In genomic region chr4:1250527-1250812, GRCh38 we compare ENCODE assay signal across 11 cellular contexts. TPM values are rescaled to one million over a fixed set of nuclear protein-coding genes. Genes with fewer than 3 reads are reported as not detected.
DNase-seq lines count a peak whose midpoint lies in the region; ATAC-seq and TF ChIP-seq lines count a peak whose summit lies in the region.
"Had no signal": no experiment of that assay in that cellular context is flagged by ENCODE, and none has a peak within 500 bp of the region (broad histone marks: within the 10 kb centered on the region; RNA-seq: fewer than 3 reads in every experiment).

No MANE protein-coding gene starts in this region.

- TF ChIP-seq POLR2A in suprapubic skin (IDR thresholded peaks at IDR 0.05) = no peak

- peak overlapping the region; percentile 95 to 97 for H3K27ac ChIP-seq in left lung
- peak overlapping the region; percentile 97 for H3K27ac ChIP-seq in suprapubic skin

- H3K27ac Mint-ChIP-seq in activated CD4-positive, alpha-beta T cell treated with anti-CD3 and anti-CD28 coated beads, Interleukin-2, amount 10 ng/mL, durations not matched to agents 24 days and 14 days = peak overlapping the region; percentile 97
- peak overlapping the region; percentile 94 for H3K27ac Mint-ChIP-seq in activated naive CD8-positive, alpha-beta T cell treated with anti-CD3 and anti-CD28 coated beads for 36 hours

- no peaks in the 10 kb centered on the region for H3K27me3 Mint-ChIP-seq in activated CD4-positive, alpha-beta T cell treated with anti-CD3 and anti-CD28 coated beads, Interleukin-2, amount 10 ng/mL, durations not matched to agents 24 days and 14 days
- no peaks in the 10 kb centered on the region for H3K27me3 Mint-ChIP-seq in activated naive CD8-positive, alpha-beta T cell treated with anti-CD3 and anti-CD28 coated beads for 36 hours

- H3K4me3 ChIP-seq in left lung = peak overlapping the region in 1 of 2 donors; percentile 67
- peak overlapping the region; percentile 96 for H3K4me3 ChIP-seq in suprapubic skin

- ATAC-seq in left lung (no peak), HG02938 (IDR thresholded peaks at IDR 0.05; ENCODE audit: unreplicated experiment) (no peak)

- H3K27me3 ChIP-seq in left lung = no peaks in the 10 kb centered on the region
- no peaks in the 10 kb centered on the region for H3K27me3 ChIP-seq in suprapubic skin

- H3K4me1 ChIP-seq in left lung (peaks cover 24 to 42% of the 10 kb centered on the region in 2 donors), suprapubic skin (peaks cover 38% of the 10 kb centered on the region)

- no peaks in the 10 kb centered on the region for H3K36me3 ChIP-seq in left lung
- no peaks in the 10 kb centered on the region for H3K36me3 ChIP-seq in suprapubic skin

- peaks cover 12% of the 10 kb centered on the region for H3K9me3 Mint-ChIP-seq in activated CD4-positive, alpha-beta T cell treated with anti-CD3 and anti-CD28 coated beads, Interleukin-2, amount 10 ng/mL, durations not matched to agents 24 days and 14 days
- H3K9me3 Mint-ChIP-seq in activated naive CD8-positive, alpha-beta T cell treated with anti-CD3 and anti-CD28 coated beads for 36 hours = peaks cover 19% of the 10 kb centered on the region

- peaks cover 41% of the 10 kb centered on the region for H3K4me1 Mint-ChIP-seq in activated CD4-positive, alpha-beta T cell treated with anti-CD3 and anti-CD28 coated beads, Interleukin-2, amount 10 ng/mL, durations not matched to agents 24 days and 14 days
- peaks cover 60% of the 10 kb centered on the region for H3K4me1 Mint-ChIP-seq in activated naive CD8-positive, alpha-beta T cell treated with anti-CD3 and anti-CD28 coated beads for 36 hours

- intact Hi-C loops in activated CD4-positive, alpha-beta T cell treated with anti-CD3 and anti-CD28 coated beads, Interleukin-2, amount 10 ng/mL, durations not matched to agents 24 days and 14 days (cut with micrococcal nuclease) = no loop called here
- intact Hi-C loops in left lung (cut with DNase I) = loop anchor here in 1 of 2 donors (10.0 kb wide), 1 partner anchor 94 kb away; the partner anchor contains the start of gene UVSSA

- H3K36me3 Mint-ChIP-seq in activated CD4-positive, alpha-beta T cell treated with anti-CD3 and anti-CD28 coated beads, Interleukin-2, amount 10 ng/mL, durations not matched to agents 24 days and 14 days (ENCODE audit: low read depth) = peaks cover 55% of the 10 kb centered on the region
- H3K36me3 Mint-ChIP-seq in activated naive CD8-positive, alpha-beta T cell treated with anti-CD3 and anti-CD28 coated beads for 36 hours = peaks cover 55% of the 10 kb centered on the region

- no peak for DNase-seq in activated CD4-positive, alpha-beta T cell treated with anti-CD3 and anti-CD28 coated beads, Interleukin-2, amount 10 ng/mL, durations not matched to agents 24 days and 14 days
- DNase-seq in activated CD4-positive, alpha-beta T cell treated with anti-CD3 and anti-CD28 coated beads, Interleukin-2, amount 50 U/mL, for 4 hours = no peak
- no peak for DNase-seq in activated naive CD8-positive, alpha-beta T cell treated with anti-CD3 and anti-CD28 coated beads for 36 hours
- peak in 1 of 2 donors; percentile 55 for DNase-seq in left lung
- peak in 1 of 2 donors; percentile 73 for DNase-seq in suprapubic skin (ENCODE audit: low spot score in 2 of 2)
- no peak for DNase-seq in cerebellar cortex (ENCODE audit: low spot score)
- no peak for DNase-seq in ureter (ENCODE audit: low spot score)
- DNase-seq: ACHN, NCI-H1105 treated with DMSO at 0.1 percent for 48 hours, SW 1271 had no signal

- WGBS in suprapubic skin = 93% methylated on average over 6 of the region's 7 CpGs

- peak overlapping the region; percentile 90 for H3K4me3 Mint-ChIP-seq in activated CD4-positive, alpha-beta T cell treated with anti-CD3 and anti-CD28 coated beads, Interleukin-2, amount 10 ng/mL, durations not matched to agents 24 days and 14 days
- peak overlapping the region; percentile 89 for H3K4me3 Mint-ChIP-seq in activated naive CD8-positive, alpha-beta T cell treated with anti-CD3 and anti-CD28 coated beads for 36 hours

- no peak for TF ChIP-seq CTCF in left lung (IDR thresholded peaks at IDR 0.05)
- TF ChIP-seq CTCF in suprapubic skin (IDR thresholded peaks at IDR 0.05) = no peak

- TF ChIP-seq EP300 in suprapubic skin (IDR thresholded peaks at IDR 0.05) = no peak

- H3K9me3 ChIP-seq in left lung (peaks cover 0 to 10% of the 10 kb centered on the region in 2 donors), suprapubic skin (no peaks in the 10 kb centered on the region)

RNA-seq across cellular contexts. Expression of gene CTBP1, which starts 1.5 kb away (rescaled TPM):
- 190 and 200 TPM in 2 replicates for total RNA-seq in activated CD4-positive, alpha-beta T cell treated with anti-CD3 and anti-CD28 coated beads, Interleukin-2, amount 10 ng/mL, durations not matched to agents 24 days and 14 days
- total RNA-seq in activated naive CD8-positive, alpha-beta T cell treated with anti-CD3 and anti-CD28 coated beads for 36 hours = 100 to 1,000 TPM; 135 to 141 TPM
- total RNA-seq in left lung (100 to 1,000 TPM; 146 to 167 TPM), suprapubic skin (100 to 1,000 TPM; 145 to 255 (median 181) TPM), ureter (171 TPM)

RNA-seq across cellular contexts. Expression of gene MAEA, which starts 39.2 kb away (rescaled TPM):
- 61.3 and 62.6 TPM in 2 replicates for total RNA-seq in activated CD4-positive, alpha-beta T cell treated with anti-CD3 and anti-CD28 coated beads, Interleukin-2, amount 10 ng/mL, durations not matched to agents 24 days and 14 days
- total RNA-seq in activated naive CD8-positive, alpha-beta T cell treated with anti-CD3 and anti-CD28 coated beads for 36 hours = 10 to 100 TPM; 51.3 to 53.2 TPM
- total RNA-seq in left lung (10 to 100 TPM; 43.8 to 56.3 TPM), suprapubic skin (100 to 1,000 TPM in 1 of 4 donors, 10 to 100 TPM in 3; 58.7 to 112 (median 69.5) TPM), ureter (75.3 TPM)
